17 cellular contexts compared by ENCODE assay signal in the genomic region with DNA sequence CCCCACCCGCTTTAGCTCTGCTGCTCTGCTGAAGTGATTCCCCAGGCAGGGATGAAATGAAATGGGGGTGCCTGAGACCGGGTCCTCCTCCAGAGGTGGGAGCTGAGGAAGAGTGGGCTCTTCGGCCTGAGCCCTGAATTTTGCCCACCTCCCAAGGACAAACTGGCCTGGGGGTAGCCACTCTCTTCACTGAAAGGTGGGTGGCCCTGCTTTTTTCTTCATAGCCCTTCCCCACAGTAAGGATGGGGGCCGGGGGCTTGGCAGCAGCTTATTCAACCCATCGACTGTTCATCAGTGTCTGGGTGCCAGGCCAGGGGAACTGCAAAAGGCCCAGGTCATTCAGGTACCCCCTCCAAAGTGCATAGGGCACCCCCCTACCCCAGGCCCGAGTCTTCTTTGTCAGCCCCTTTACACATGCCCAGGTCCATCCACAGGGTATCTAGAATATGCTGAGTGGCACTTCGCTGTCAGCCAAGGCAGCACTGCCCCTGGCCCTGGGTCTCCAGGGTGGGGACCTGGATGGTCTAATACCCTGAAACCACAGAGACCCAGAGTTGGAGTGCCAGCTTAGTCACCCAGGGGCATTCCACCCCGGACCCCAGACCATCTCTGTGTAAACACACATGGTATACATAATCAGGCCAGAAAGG. TPM values are rescaled to one million over a fixed set of nuclear protein-coding genes. Genes with fewer than 3 reads are reported as not detected.
DNase-seq lines count a peak whose midpoint lies in the region; ATAC-seq and TF ChIP-seq lines count a peak whose summit lies in the region.
"Had no signal": no experiment of that assay in that cellular context is flagged by ENCODE, and none has a peak within 500 bp of the region (broad histone marks: within the 10 kb centered on the region; RNA-seq: fewer than 3 reads in every experiment).

No MANE protein-coding gene starts in this region.

- H3K9me3 ChIP-seq in NT2/D1 (ENCODE audit: insufficient read depth, low read length), result no peaks in the 10 kb centered on the region
- no peaks in the 10 kb centered on the region for H3K9me3 ChIP-seq in stomach
- no peaks in the 10 kb centered on the region for H3K9me3 ChIP-seq in testis

- TF ChIP-seq EP300 in stomach (IDR thresholded peaks at IDR 0.05), result no peak

- H3K36me3 ChIP-seq in NT2/D1 (ENCODE audit: insufficient read depth, insufficient read length, low read length), result no peaks in the 10 kb centered on the region
- H3K36me3 ChIP-seq in stomach, result no peaks in the 10 kb centered on the region
- H3K36me3 ChIP-seq in testis (ENCODE audit: low read depth, missing control alignments), result no peaks in the 10 kb centered on the region

- peak overlapping the region; percentile 39 for H3K9ac ChIP-seq in NT2/D1 (ENCODE audit: insufficient read length, low read depth)

- H3K27ac ChIP-seq in stomach (no peak overlapping the region), testis (no peak overlapping the region)
- H3K27ac ChIP-seq: 22Rv1 had no signal

- TF ChIP-seq POLR2A in stomach (IDR thresholded peaks at IDR 0.05), result no peak
- TF ChIP-seq POLR2A in testis (IDR thresholded peaks at IDR 0.05), result no peak

- H3K4me3 ChIP-seq in NT2/D1 (ENCODE audit: insufficient read length, low read depth) (peak overlapping the region; percentile 9), stomach (no peak overlapping the region), testis (no peak overlapping the region)
- H3K4me3 ChIP-seq: GM12878 had no signal

- H3K4me1 ChIP-seq in NT2/D1 (ENCODE audit: insufficient read depth, insufficient read length) (peaks cover 16% of the 10 kb centered on the region), stomach (no peaks in the 10 kb centered on the region), testis (no peaks in the 10 kb centered on the region)

- TF ChIP-seq CTCF in stomach (IDR thresholded peaks at IDR 0.05) (no peak), testis (IDR thresholded peaks at IDR 0.05) (no peak)

- peak; percentile 52 for DNase-seq in activated effector memory CD4-positive, alpha-beta T cell treated with anti-CD3 and anti-CD28 coated beads, Interleukin-2, amount 50 U/mL, for 16 hours
- DNase-seq in activated effector memory CD4-positive, alpha-beta T cell treated with Interleukin-2 at 50 U/mL for 16 hours, result no peak
- DNase-seq in NT2/D1 (ENCODE audit: low read depth, low spot score) (no peak), islet precursor cell (peak; percentile 32), stomach (peak; percentile 19), testis (no peak)
- no peak for DNase-seq in NK-92 treated with Interleukin-12 subunit alpha and Interleukin-12 subunit beta, amount 100 ng/mL, for 24 hours (lab: John Stamatoyannopoulos, UW)
- DNase-seq: CD8-positive, alpha-beta memory T cell; DND-41; GDM1; KBM-7; MV-4-11; NCI-H187 treated with DMSO at 0.1 percent for 48 hours; PC-3 had no signal

- intact Hi-C loops in stomach (cut with DNase I; ENCODE audit: low total_unique reads) (no loop called here), testis (cut with DNase I; ENCODE audit: low total_unique reads) (no loop called here)

- 76 to 86% (median 82%) methylated on average over 7 to 8 of the region's 8 CpGs for WGBS in stomach, 5 donors
- WGBS in testis, 2 donors, result 87 to 91% methylated on average over 5 to 8 of the region's 8 CpGs

- H3K27me3 ChIP-seq in NT2/D1 (ENCODE audit: insufficient read depth, insufficient read length) (peaks cover 2% of the 10 kb centered on the region), stomach (peaks cover 0 to 56% (median 0%) of the 10 kb centered on the region in 3 donors), testis (no peaks in the 10 kb centered on the region)

- ATAC-seq in HG03432 (IDR thresholded peaks at IDR 0.05; ENCODE audit: unreplicated experiment), result no peak
- ATAC-seq: GM12878, PC-3 had no signal

RNA-seq across cellular contexts. Expression of a gene that starts 7.9 kb away (rescaled TPM):
- total RNA-seq in stomach, result 1 to 10 TPM in 1 of 5 donors, under 1 TPM in 1, not detected in 3; 0.14 to 1.1 TPM
- under 1 TPM in 2 of 3 donors, not detected in 1; 0.05 to 0.06 TPM for polyA plus RNA-seq in stomach
- under 1 TPM; 0.63 to 0.99 TPM for total RNA-seq in testis
- polyA plus RNA-seq in testis (ENCODE audit: insufficient read depth, low read depth, low replicate concordance), result 0.73 TPM
- total RNA-seq: GM12878, PC-3 had no signal
- polyA plus RNA-seq: CD8-positive, alpha-beta memory T cell; GM12878 had no signal

Comparison
In these comparisons a context has a peak if more than half of its experiments do, and no peak if none do; other contexts are left out.
1. DNase-seq: peak in activated effector memory CD4-positive, alpha-beta T cell treated with anti-CD3 and anti-CD28 coated beads, Interleukin-2, amount 50 U/mL, for 16 hours (single experiment), islet precursor cell (single experiment) and stomach (single experiment); none in activated effector memory CD4-positive, alpha-beta T cell treated with Interleukin-2 at 50 U/mL for 16 hours (single experiment), NT2/D1 (single experiment), NK-92 treated with Interleukin-12 subunit alpha and Interleukin-12 subunit beta, amount 100 ng/mL, for 24 hours (single experiment) and testis (single experiment).